ENCODE assay signal across 1 cellular context in the genomic region with DNA sequence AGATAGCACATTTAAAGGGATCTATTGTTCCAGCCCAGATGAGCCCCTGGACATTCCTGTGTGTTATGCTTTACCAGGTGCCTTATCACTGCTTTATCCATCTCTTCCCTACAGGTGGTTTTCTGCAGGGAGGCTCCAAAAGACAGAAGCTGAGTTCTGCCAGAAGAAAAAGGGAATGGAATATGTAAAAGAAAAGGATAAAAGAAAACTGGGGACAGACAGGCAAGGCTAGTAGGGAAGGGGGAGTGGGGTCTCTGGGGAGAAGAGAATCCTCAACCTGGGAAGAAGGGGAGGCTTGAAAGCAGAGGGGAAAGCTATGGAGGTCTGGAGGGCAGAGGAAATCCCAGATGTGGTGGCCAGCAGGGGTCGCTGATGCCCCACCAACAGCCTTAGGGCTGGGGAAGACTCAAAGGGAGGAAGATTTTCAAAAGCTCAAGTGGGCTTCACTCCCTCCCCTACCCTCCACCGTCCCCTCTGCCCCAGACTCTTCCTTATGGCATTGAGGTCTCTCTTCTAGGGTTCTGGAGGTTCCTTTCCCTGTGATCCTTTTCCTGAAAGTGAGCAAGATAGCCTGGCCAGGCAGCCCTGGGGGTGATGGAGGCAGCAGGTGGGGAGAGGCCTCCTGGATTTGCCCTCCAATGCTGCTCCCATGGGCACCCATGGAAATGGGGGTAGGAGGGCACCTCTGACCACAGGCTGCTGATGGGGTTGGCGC.
TF ChIP-seq lines count a peak whose summit lies in the region.

No MANE protein-coding gene starts in this region.

TF ChIP-seq in HepG2, 621 proteins besides CTCF, POLR2A, EP300 and RAD21 (continued from another document and continues in another):
- TF ChIP-seq, protein P1, sequence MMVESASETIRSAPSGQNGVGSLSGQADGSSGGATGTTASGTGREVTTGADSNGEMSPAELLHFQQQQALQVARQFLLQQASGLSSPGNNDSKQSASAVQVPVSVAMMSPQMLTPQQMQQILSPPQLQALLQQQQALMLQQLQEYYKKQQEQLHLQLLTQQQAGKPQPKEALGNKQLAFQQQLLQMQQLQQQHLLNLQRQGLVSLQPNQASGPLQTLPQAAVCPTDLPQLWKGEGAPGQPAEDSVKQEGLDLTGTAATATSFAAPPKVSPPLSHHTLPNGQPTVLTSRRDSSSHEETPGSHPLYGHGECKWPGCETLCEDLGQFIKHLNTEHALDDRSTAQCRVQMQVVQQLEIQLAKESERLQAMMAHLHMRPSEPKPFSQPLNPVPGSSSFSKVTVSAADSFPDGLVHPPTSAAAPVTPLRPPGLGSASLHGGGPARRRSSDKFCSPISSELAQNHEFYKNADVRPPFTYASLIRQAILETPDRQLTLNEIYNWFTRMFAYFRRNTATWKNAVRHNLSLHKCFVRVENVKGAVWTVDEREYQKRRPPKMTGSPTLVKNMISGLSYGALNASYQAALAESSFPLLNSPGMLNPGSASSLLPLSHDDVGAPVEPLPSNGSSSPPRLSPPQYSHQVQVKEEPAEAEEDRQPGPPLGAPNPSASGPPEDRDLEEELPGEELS (CRISPR knock-in tag; IDR thresholded peaks at IDR 0.05): peak; percentile 24; the same call in 1 of the 2 replicates
- TF ChIP-seq, protein P2, sequence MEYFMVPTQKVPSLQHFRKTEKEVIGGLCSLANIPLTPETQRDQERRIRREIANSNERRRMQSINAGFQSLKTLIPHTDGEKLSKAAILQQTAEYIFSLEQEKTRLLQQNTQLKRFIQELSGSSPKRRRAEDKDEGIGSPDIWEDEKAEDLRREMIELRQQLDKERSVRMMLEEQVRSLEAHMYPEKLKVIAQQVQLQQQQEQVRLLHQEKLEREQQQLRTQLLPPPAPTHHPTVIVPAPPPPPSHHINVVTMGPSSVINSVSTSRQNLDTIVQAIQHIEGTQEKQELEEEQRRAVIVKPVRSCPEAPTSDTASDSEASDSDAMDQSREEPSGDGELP (IDR thresholded peaks at IDR 0.05; ENCODE audit: borderline replicate concordance, low read depth): no peak
- no peak for TF ChIP-seq PHB2 (IDR thresholded peaks at IDR 0.05; ENCODE audit: partially characterized antibody)
- TF ChIP-seq, protein P3, sequence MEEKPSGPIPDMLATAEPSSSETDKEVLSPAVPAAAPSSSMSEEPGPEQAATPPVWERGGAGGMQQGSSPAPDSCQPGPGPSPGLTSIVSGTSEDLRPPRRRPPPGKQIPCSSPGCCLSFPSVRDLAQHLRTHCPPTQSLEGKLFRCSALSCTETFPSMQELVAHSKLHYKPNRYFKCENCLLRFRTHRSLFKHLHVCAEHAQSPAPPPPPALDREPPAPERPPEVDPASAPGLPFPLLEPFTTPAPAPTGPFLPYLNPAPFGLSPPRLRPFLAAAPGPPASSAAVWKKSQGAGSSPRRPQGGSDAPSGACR (CRISPR knock-in tag; IDR thresholded peaks at IDR 0.05): peak; percentile 32; the same call in 1 of the 2 replicates
- TF ChIP-seq DPF2 (CRISPR knock-in tag; IDR thresholded peaks at IDR 0.05; ENCODE audit: borderline replicate concordance, low read depth): no peak
- TF ChIP-seq ZNF234 (CRISPR knock-in tag; conservative IDR thresholded peaks at IDR 0.05): no peak
- TF ChIP-seq KAT8 (CRISPR knock-in tag; IDR thresholded peaks at IDR 0.05): 0 out of 2 replicates have a peak, but pooled peaks have one; percentile 34
- TF ChIP-seq ZNF124 (CRISPR knock-in tag; IDR thresholded peaks at IDR 0.05): 0 out of 2 replicates have a peak, but pooled peaks have one; percentile 72
- peak; percentile 85; the same call in 1 of the 2 replicates for TF ChIP-seq ZNF572 (CRISPR knock-in tag; IDR thresholded peaks at IDR 0.05)
- TF ChIP-seq ZNF614 (CRISPR knock-in tag; IDR thresholded peaks at IDR 0.05; ENCODE audit: borderline replicate concordance): 0 out of 2 replicates have a peak, but pooled peaks have one; percentile 31
- TF ChIP-seq SIX4 (CRISPR knock-in tag; IDR thresholded peaks at IDR 0.05): 0 out of 2 replicates have a peak, but pooled peaks have one; percentile 12
- TF ChIP-seq DNMT3B (CRISPR knock-in tag; conservative IDR thresholded peaks at IDR 0.05): 0 out of 2 replicates have a peak, but pooled peaks have one; percentile 53
- TF ChIP-seq ZC3H4 (CRISPR knock-in tag; IDR thresholded peaks at IDR 0.05; ENCODE audit: borderline replicate concordance): no peak
- 0 out of 2 replicates have a peak, but pooled peaks have one; percentile 26 for TF ChIP-seq CBFB (CRISPR knock-in tag; IDR thresholded peaks at IDR 0.05)
- TF ChIP-seq, protein P4, sequence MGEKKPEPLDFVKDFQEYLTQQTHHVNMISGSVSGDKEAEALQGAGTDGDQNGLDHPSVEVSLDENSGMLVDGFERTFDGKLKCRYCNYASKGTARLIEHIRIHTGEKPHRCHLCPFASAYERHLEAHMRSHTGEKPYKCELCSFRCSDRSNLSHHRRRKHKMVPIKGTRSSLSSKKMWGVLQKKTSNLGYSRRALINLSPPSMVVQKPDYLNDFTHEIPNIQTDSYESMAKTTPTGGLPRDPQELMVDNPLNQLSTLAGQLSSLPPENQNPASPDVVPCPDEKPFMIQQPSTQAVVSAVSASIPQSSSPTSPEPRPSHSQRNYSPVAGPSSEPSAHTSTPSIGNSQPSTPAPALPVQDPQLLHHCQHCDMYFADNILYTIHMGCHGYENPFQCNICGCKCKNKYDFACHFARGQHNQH (CRISPR knock-in tag; IDR thresholded peaks at IDR 0.05): peak; percentile 59; the same call in 1 of the 2 replicates
- peak; percentile 84; the same call in 1 of the 2 replicates for TF ChIP-seq TSC22D2 (CRISPR knock-in tag; IDR thresholded peaks at IDR 0.05; ENCODE audit: borderline replicate concordance)
- TF ChIP-seq ZMYM3 (CRISPR knock-in tag; IDR thresholded peaks at IDR 0.05): no peak
- TF ChIP-seq MIER3 (CRISPR knock-in tag; IDR thresholded peaks at IDR 0.05; ENCODE audit: borderline replicate concordance): peak; percentile 61; the same call in 1 of the 2 replicates
- TF ChIP-seq ISX (CRISPR knock-in tag; conservative IDR thresholded peaks at IDR 0.05): no peak
- TF ChIP-seq, protein P5, sequence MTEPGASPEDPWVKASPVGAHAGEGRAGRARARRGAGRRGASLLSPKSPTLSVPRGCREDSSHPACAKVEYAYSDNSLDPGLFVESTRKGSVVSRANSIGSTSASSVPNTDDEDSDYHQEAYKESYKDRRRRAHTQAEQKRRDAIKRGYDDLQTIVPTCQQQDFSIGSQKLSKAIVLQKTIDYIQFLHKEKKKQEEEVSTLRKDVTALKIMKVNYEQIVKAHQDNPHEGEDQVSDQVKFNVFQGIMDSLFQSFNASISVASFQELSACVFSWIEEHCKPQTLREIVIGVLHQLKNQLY (CRISPR knock-in tag; IDR thresholded peaks at IDR 0.05): 0 out of 2 replicates have a peak, but pooled peaks have one; percentile 21
- TF ChIP-seq ZKSCAN8 (CRISPR knock-in tag; IDR thresholded peaks at IDR 0.05; ENCODE audit: borderline replicate concordance): peak; percentile 51; the same call in 1 of the 2 replicates
- TF ChIP-seq, protein P6, sequence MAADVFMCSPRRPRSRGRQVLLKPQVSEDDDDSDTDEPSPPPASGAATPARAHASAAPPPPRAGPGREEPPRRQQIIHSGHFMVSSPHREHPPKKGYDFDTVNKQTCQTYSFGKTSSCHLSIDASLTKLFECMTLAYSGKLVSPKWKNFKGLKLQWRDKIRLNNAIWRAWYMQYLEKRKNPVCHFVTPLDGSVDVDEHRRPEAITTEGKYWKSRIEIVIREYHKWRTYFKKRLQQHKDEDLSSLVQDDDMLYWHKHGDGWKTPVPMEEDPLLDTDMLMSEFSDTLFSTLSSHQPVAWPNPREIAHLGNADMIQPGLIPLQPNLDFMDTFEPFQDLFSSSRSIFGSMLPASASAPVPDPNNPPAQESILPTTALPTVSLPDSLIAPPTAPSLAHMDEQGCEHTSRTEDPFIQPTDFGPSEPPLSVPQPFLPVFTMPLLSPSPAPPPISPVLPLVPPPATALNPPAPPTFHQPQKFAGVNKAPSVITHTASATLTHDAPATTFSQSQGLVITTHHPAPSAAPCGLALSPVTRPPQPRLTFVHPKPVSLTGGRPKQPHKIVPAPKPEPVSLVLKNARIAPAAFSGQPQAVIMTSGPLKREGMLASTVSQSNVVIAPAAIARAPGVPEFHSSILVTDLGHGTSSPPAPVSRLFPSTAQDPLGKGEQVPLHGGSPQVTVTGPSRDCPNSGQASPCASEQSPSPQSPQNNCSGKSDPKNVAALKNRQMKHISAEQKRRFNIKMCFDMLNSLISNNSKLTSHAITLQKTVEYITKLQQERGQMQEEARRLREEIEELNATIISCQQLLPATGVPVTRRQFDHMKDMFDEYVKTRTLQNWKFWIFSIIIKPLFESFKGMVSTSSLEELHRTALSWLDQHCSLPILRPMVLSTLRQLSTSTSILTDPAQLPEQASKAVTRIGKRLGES (CRISPR knock-in tag; IDR thresholded peaks at IDR 0.05; ENCODE audit: borderline replicate concordance): no peak
- TF ChIP-seq, protein P7, sequence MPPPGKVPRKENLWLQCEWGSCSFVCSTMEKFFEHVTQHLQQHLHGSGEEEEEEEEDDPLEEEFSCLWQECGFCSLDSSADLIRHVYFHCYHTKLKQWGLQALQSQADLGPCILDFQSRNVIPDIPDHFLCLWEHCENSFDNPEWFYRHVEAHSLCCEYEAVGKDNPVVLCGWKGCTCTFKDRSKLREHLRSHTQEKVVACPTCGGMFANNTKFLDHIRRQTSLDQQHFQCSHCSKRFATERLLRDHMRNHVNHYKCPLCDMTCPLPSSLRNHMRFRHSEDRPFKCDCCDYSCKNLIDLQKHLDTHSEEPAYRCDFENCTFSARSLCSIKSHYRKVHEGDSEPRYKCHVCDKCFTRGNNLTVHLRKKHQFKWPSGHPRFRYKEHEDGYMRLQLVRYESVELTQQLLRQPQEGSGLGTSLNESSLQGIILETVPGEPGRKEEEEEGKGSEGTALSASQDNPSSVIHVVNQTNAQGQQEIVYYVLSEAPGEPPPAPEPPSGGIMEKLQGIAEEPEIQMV (CRISPR knock-in tag; IDR thresholded peaks at IDR 0.05; ENCODE audit: low read depth): no peak
- TF ChIP-seq ZNF879 (CRISPR knock-in tag; IDR thresholded peaks at IDR 0.05): no peak
- TF ChIP-seq SMC3 (IDR thresholded peaks at IDR 0.05; ENCODE audit: low read length): peak; percentile 100
- no peak for TF ChIP-seq ZBTB1 (CRISPR knock-in tag; IDR thresholded peaks at IDR 0.05; ENCODE audit: borderline replicate concordance)
- TF ChIP-seq CREM (IDR thresholded peaks at IDR 0.05): no peak
- no peak for TF ChIP-seq CREM (CRISPR knock-in tag; IDR thresholded peaks at IDR 0.05)
- TF ChIP-seq EHMT2 (IDR thresholded peaks at IDR 0.05; ENCODE audit: borderline replicate concordance, low read depth, low read length): no peak
- 0 out of 2 replicates have a peak, but pooled peaks have one; percentile 49 for TF ChIP-seq RELA (CRISPR knock-in tag; IDR thresholded peaks at IDR 0.05)
- TF ChIP-seq NAIF1 (CRISPR knock-in tag; IDR thresholded peaks at IDR 0.05; ENCODE audit: borderline replicate concordance): no peak
- TF ChIP-seq HIVEP1 (CRISPR knock-in tag; IDR thresholded peaks at IDR 0.05): 0 out of 2 replicates have a peak, but pooled peaks have one; percentile 54
- TF ChIP-seq HDAC6 (IDR thresholded peaks at IDR 0.05; ENCODE audit: low read depth, low read length): no peak
- no peak for TF ChIP-seq HMG20B (CRISPR knock-in tag; conservative IDR thresholded peaks at IDR 0.05)
- TF ChIP-seq ZMYM4 (CRISPR knock-in tag; IDR thresholded peaks at IDR 0.05): peak; percentile 51; the same call in 1 of the 2 replicates
- 0 out of 2 replicates have a peak, but pooled peaks have one; percentile 53 for TF ChIP-seq NCOA1 (CRISPR knock-in tag; IDR thresholded peaks at IDR 0.05)
- TF ChIP-seq ZKSCAN1 (IDR thresholded peaks at IDR 0.05; ENCODE audit: low read length): 0 out of 2 replicates have a peak, but pooled peaks have one; percentile 29
- TF ChIP-seq TGIF2 (CRISPR knock-in tag; IDR thresholded peaks at IDR 0.05): 0 out of 2 replicates have a peak, but pooled peaks have one; percentile 22
- TF ChIP-seq XRCC5 (optimal IDR thresholded peaks at IDR 0.05; ENCODE audit: low read length): peak; percentile 42
- TF ChIP-seq, protein P8, sequence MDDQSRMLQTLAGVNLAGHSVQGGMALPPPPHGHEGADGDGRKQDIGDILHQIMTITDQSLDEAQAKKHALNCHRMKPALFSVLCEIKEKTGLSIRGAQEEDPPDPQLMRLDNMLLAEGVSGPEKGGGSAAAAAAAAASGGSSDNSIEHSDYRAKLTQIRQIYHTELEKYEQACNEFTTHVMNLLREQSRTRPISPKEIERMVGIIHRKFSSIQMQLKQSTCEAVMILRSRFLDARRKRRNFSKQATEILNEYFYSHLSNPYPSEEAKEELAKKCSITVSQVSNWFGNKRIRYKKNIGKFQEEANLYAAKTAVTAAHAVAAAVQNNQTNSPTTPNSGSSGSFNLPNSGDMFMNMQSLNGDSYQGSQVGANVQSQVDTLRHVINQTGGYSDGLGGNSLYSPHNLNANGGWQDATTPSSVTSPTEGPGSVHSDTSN (CRISPR knock-in tag; IDR thresholded peaks at IDR 0.05; ENCODE audit: borderline replicate concordance): no peak
- no peak for TF ChIP-seq NFKB2 (CRISPR knock-in tag; IDR thresholded peaks at IDR 0.05; ENCODE audit: borderline replicate concordance)
- TF ChIP-seq RXRB (CRISPR knock-in tag; IDR thresholded peaks at IDR 0.05; ENCODE audit: borderline replicate concordance): peak; percentile 46; the same call in 1 of the 2 replicates
- no peak for TF ChIP-seq ZNF577 (CRISPR knock-in tag; IDR thresholded peaks at IDR 0.05; ENCODE audit: borderline replicate concordance, low read depth)
